15 cellular contexts compared by ENCODE assay signal in genomic region chr12:91785655-91786489, GRCh38.
DNase-seq lines count a peak whose midpoint lies in the region; ATAC-seq and TF ChIP-seq lines count a peak whose summit lies in the region.
"Had no signal": no experiment of that assay in that cellular context is flagged by ENCODE, and none has a peak within 500 bp of the region (broad histone marks: within the 10 kb centered on the region; RNA-seq: fewer than 3 reads in every experiment).

No MANE protein-coding gene starts in this region.

- intact Hi-C loops in left colon (cut with DNase I, micrococcal nuclease), result no loop called here

- TF ChIP-seq POLR2A in erythroblast (IDR thresholded peaks at IDR 0.05; ENCODE audit: low read length), result no peak

- peak; percentile 13 for ATAC-seq in left colon
- ATAC-seq in GM21619 (IDR thresholded peaks at IDR 0.05; ENCODE audit: unreplicated experiment), result no peak
- ATAC-seq: effector memory CD8-positive, alpha-beta T cell; psoas muscle; upper lobe of right lung had no signal

- DNase-seq in NCI-H1417 (lab: John Stamatoyannopoulos, UW), result peak in 2 of 3 experiments; percentile 44 to 65
- DNase-seq in NCI-H1417 treated with DMSO at 0.1 percent for 48 hours (lab: John Stamatoyannopoulos, UW), result no peak
- peak; percentile 14 for DNase-seq in stimulated activated CD4-positive, alpha-beta T cell treated with anti-CD3 and anti-CD28 coated beads, Interleukin-4, amount 100 ng/mL, for 24 hours
- no peak for DNase-seq in stimulated activated CD4-positive, alpha-beta T cell treated with anti-CD3 and anti-CD28 coated beads, Interleukin-4, amount 100 ng/mL, for 1 hour
- DNase-seq in left colon, result no peak
- no peak for DNase-seq in erythroblast (lab: John Stamatoyannopoulos, UW)
- DNase-seq in NCI-H526 (lab: John Stamatoyannopoulos, UW), result no peak
- DNase-seq: activated CD4-positive, CD25-positive, alpha-beta regulatory T cell treated with anti-CD3 and anti-CD28 coated beads, Interleukin-2, amount 50 U/mL, for 72 hours; effector memory CD8-positive, alpha-beta T cell; Karpas-422; NCI-H1048; NCI-H524 treated with DMSO at 0.1 percent for 48 hours; psoas muscle; upper lobe of right lung had no signal

Comparison
In these comparisons a context has a peak if more than half of its experiments do, and no peak if none do; other contexts are left out.
1. DNase-seq: peak in NCI-H1417 (2 of 3) and stimulated activated CD4-positive, alpha-beta T cell treated with anti-CD3 and anti-CD28 coated beads, Interleukin-4, amount 100 ng/mL, for 24 hours (single experiment); none in NCI-H1417 treated with DMSO at 0.1 percent for 48 hours (single experiment), stimulated activated CD4-positive, alpha-beta T cell treated with anti-CD3 and anti-CD28 coated beads, Interleukin-4, amount 100 ng/mL, for 1 hour (single experiment), left colon (0 of 2), erythroblast (0 of 2) and NCI-H526 (0 of 2).